25 cellular contexts compared by ENCODE assay signal in genomic region chr5:75138674-75139073, GRCh38.
"Had no signal": no experiment of that assay in that cellular context is flagged by ENCODE, and none has a peak within 500 bp of the region (broad histone marks: within the 10 kb centered on the region; RNA-seq: fewer than 3 reads in every experiment).

No MANE protein-coding gene starts in this region.

- ATAC-seq: activated CD4-positive, alpha-beta T cell treated with anti-CD3 and anti-CD28 coated beads for 36 hours; activated CD8-positive, alpha-beta memory T cell treated with anti-CD3 and anti-CD28 coated beads, Interleukin-2, amount 10 ng/mL, durations not matched to agents 7 days and 5 days; activated CD8-positive, alpha-beta T cell treated with anti-CD3 and anti-CD28 coated beads, Interleukin-2, amount 10 ng/mL, durations not matched to agents 7 days and 5 days; activated naive CD4-positive, alpha-beta T cell treated with anti-CD3 and anti-CD28 coated beads, Interleukin-2, amount 50 U/mL, for 72 hours; effector memory CD8-positive, alpha-beta T cell; gastroesophageal sphincter; heart right ventricle had no signal

- DNase-seq: activated CD4-positive, alpha-beta memory T cell treated with anti-CD3 and anti-CD28 coated beads for 36 hours; activated CD4-positive, alpha-beta T cell treated with anti-CD3 and anti-CD28 coated beads for 36 hours; activated CD4-positive, alpha-beta T cell treated with anti-CD3 and anti-CD28 coated beads, Interleukin-2, amount 10 ng/mL, durations not matched to agents 24 days and 14 days; activated CD4-positive, CD25-positive, alpha-beta regulatory T cell; activated CD4-positive, CD25-positive, alpha-beta regulatory T cell treated with anti-CD3 and anti-CD28 coated beads, Interleukin-2, amount 50 U/mL, for 72 hours; activated CD8-positive, alpha-beta memory T cell treated with anti-CD3 and anti-CD28 coated beads, Interleukin-2, amount 10 ng/mL, durations not matched to agents 7 days and 5 days; activated CD8-positive, alpha-beta memory T cell treated with anti-CD3 and anti-CD28 coated beads, Interleukin-2, amount 50 U/mL, for 4 hours; activated CD8-positive, alpha-beta T cell treated with anti-CD3 and anti-CD28 coated beads, Interleukin-2, amount 10 ng/mL, durations not matched to agents 7 days and 5 days; activated gamma-delta T cell; activated naive CD4-positive, alpha-beta T cell; activated naive CD4-positive, alpha-beta T cell treated with anti-CD3 and anti-CD28 coated beads, Interleukin-2, amount 10 ng/mL, durations not matched to agents 7 days and 5 days; activated naive CD8-positive, alpha-beta T cell treated with anti-CD3 and anti-CD28 coated beads, Interleukin-2, amount 10 ng/mL, durations not matched to agents 7 days and 5 days; activated T-cell treated with anti-CD3 and anti-CD28 coated beads, Interleukin-2, amount 50 U/mL, for 1 hour; activated T-cell treated with anti-CD3 and anti-CD28 coated beads, Interleukin-2, amount 50 U/mL, for 48 hours; brain microvascular endothelial cell; cortex of kidney; dermis blood vessel endothelial cell; effector CD4-positive, alpha-beta T cell; effector memory CD8-positive, alpha-beta T cell; esophagus squamous epithelium; foreskin melanocyte; heart right ventricle; T-helper 2 cell had no signal
